In genomic region chr2:75098856-75099255, GRCh38 we compare ENCODE assay signal across 8 cellular contexts.
DNase-seq lines count a peak whose midpoint lies in the region; ATAC-seq and TF ChIP-seq lines count a peak whose summit lies in the region.

No MANE protein-coding gene starts in this region.

- no peaks in the 10 kb centered on the region for H3K27me3 ChIP-seq in right lobe of liver

- TF ChIP-seq POLR2A in right lobe of liver (IDR thresholded peaks at IDR 0.05): no peak

- H3K4me3 ChIP-seq in WI38 (ENCODE audit: low read depth, low read length) (no peak overlapping the region), right lobe of liver (no peak overlapping the region)

- no peak overlapping the region for H3K4me3 Mint-ChIP-seq in stimulated activated effector memory CD8-positive, alpha-beta T cell treated with anti-CD3 and anti-CD28 coated beads, Interleukin-12 subunit alpha, Interleukin-12 subunit beta, amount 100 ng/mL, for 72 hours

- TF ChIP-seq EP300 in Ishikawa (IDR thresholded peaks at IDR 0.05; ENCODE audit: borderline replicate concordance): no peak

- peak; percentile 63 for DNase-seq in ELF-1 (ENCODE audit: low read depth, low spot score)
- no peak for DNase-seq in right lobe of liver
- DNase-seq in anterior cingulate cortex (lab: John Stamatoyannopoulos, UW): no peak
- no peak for DNase-seq in stimulated activated effector memory CD8-positive, alpha-beta T cell treated with anti-CD3 and anti-CD28 coated beads, Interleukin-12 subunit alpha, Interleukin-12 subunit beta, amount 100 ng/mL, for 72 hours (ENCODE audit: low spot score in 2 of 2)
- no peak for DNase-seq in activated naive CD4-positive, alpha-beta T cell treated with Interleukin-2 at 50 U/mL for 16 hours
- DNase-seq in mucosa of gallbladder (ENCODE audit: low spot score): no peak

- peak; percentile 36 for TF ChIP-seq RAD21 in Ishikawa (IDR thresholded peaks at IDR 0.05; ENCODE audit: low read depth)

- H3K4me1 Mint-ChIP-seq in stimulated activated effector memory CD8-positive, alpha-beta T cell treated with anti-CD3 and anti-CD28 coated beads, Interleukin-12 subunit alpha, Interleukin-12 subunit beta, amount 100 ng/mL, for 72 hours: peaks cover 6% of the 10 kb centered on the region

- TF ChIP-seq CTCF in WI38 (IDR thresholded peaks at IDR 0.05; ENCODE audit: low read depth, low read length) (peak; percentile 34), right lobe of liver (IDR thresholded peaks at IDR 0.05) (peak; percentile 17 to 38 (median 30))

- peak in 2 of 4 donors; percentile 13 to 27 for ATAC-seq in right lobe of liver
- ATAC-seq in stimulated activated effector memory CD8-positive, alpha-beta T cell treated with anti-CD3 and anti-CD28 coated beads, Interleukin-12 subunit alpha, Interleukin-12 subunit beta, amount 100 ng/mL, for 72 hours: no peak

- no peak overlapping the region for H3K27ac ChIP-seq in right lobe of liver

- WGBS in right lobe of liver (ENCODE audit: insufficient coverage, low coverage, low lambda C conversion rate, missing lambda C conversion rate): 28% methylated on average over 2 of the region's 2 CpGs

- H3K9me3 ChIP-seq in right lobe of liver: no peaks in the 10 kb centered on the region

- H3K27ac Mint-ChIP-seq in stimulated activated effector memory CD8-positive, alpha-beta T cell treated with anti-CD3 and anti-CD28 coated beads, Interleukin-12 subunit alpha, Interleukin-12 subunit beta, amount 100 ng/mL, for 72 hours: no peak overlapping the region

- no peaks in the 10 kb centered on the region for H3K36me3 Mint-ChIP-seq in stimulated activated effector memory CD8-positive, alpha-beta T cell treated with anti-CD3 and anti-CD28 coated beads, Interleukin-12 subunit alpha, Interleukin-12 subunit beta, amount 100 ng/mL, for 72 hours

- intact Hi-C loops in right lobe of liver (cut with DNase I): no loop called here

- no peaks in the 10 kb centered on the region for H3K36me3 ChIP-seq in right lobe of liver

- H3K9me3 Mint-ChIP-seq in stimulated activated effector memory CD8-positive, alpha-beta T cell treated with anti-CD3 and anti-CD28 coated beads, Interleukin-12 subunit alpha, Interleukin-12 subunit beta, amount 100 ng/mL, for 72 hours: no peaks in the 10 kb centered on the region

- H3K4me1 ChIP-seq in right lobe of liver: no peaks in the 10 kb centered on the region

TF ChIP-seq in Ishikawa, 13 proteins besides CTCF, POLR2A, EP300 and RAD21:
- TF ChIP-seq CREB1 (IDR thresholded peaks at IDR 0.05; ENCODE audit: low read depth): no peak
- no peak for TF ChIP-seq CEBPB (IDR thresholded peaks at IDR 0.05)
- no peak for TF ChIP-seq YY1 (IDR thresholded peaks at IDR 0.05; ENCODE audit: low read depth)
- TF ChIP-seq FOXM1 (IDR thresholded peaks at IDR 0.05; ENCODE audit: borderline replicate concordance, low read depth): no peak
- no peak for TF ChIP-seq TCF12 (IDR thresholded peaks at IDR 0.05; ENCODE audit: low read depth)
- TF ChIP-seq EGR1 (IDR thresholded peaks at IDR 0.05): no peak
- no peak for TF ChIP-seq ZBTB7A (IDR thresholded peaks at IDR 0.05; ENCODE audit: low read depth)
- TF ChIP-seq REST (IDR thresholded peaks at IDR 0.05; ENCODE audit: low read depth): no peak
- no peak for TF ChIP-seq MAX (IDR thresholded peaks at IDR 0.05)
- no peak for TF ChIP-seq TEAD4 (IDR thresholded peaks at IDR 0.05)
- TF ChIP-seq NFIC (IDR thresholded peaks at IDR 0.05): no peak
- no peak for TF ChIP-seq TAF1 (IDR thresholded peaks at IDR 0.05; ENCODE audit: low read depth)
- no peak for TF ChIP-seq USF1 (IDR thresholded peaks at IDR 0.05)
